In genomic region chr1:91004145-91004544, GRCh38 we compare ENCODE assay signal across 24 cellular contexts. TPM values are rescaled to one million over a fixed set of nuclear protein-coding genes. Genes with fewer than 3 reads are reported as not detected.
A peak's percentile ranks its signal among the peaks of the same experiment; 100 is the strongest.
DNase-seq lines count a peak whose midpoint lies in the region; ATAC-seq, FAIRE-seq and TF ChIP-seq lines count a peak whose summit lies in the region.
"Had no signal": no experiment of that assay in that cellular context is flagged by ENCODE, and none has a peak within 500 bp of the region (broad histone marks: within the 10 kb centered on the region; RNA-seq: fewer than 3 reads in every experiment).

No MANE protein-coding gene starts in this region.

- no peak overlapping the region for H2AFZ ChIP-seq in HepG2 (ENCODE audit: low read length)
- H2AFZ ChIP-seq: GM23338 had no signal

- H3K4me1 Mint-ChIP-seq in WTC11 (peaks cover 29% of the 10 kb centered on the region), endodermal cell (peaks cover 9% of the 10 kb centered on the region)
- peaks cover 75% of the 10 kb centered on the region for H3K4me1 Mint-ChIP-seq in activated CD8-positive, alpha-beta T cell treated with anti-CD3 and anti-CD28 coated beads for 36 hours (ENCODE audit: low read depth)
- peaks cover 57 to 89% of the 10 kb centered on the region in 2 donors for H3K4me1 Mint-ChIP-seq in stimulated activated naive B cell treated with anti-CD40 and anti-IgM and Interleukin-4, amounts not matched to agents 10 μg/mL and 1 μg/mL and 100 μg/mL, for 72 hours

- 0 out of 2 replicates have a peak, but pooled peaks cover 10% of the 10 kb centered on the region for H3K4me1 ChIP-seq in HepG2 (ENCODE audit: insufficient read depth, low read length)
- no peaks in the 10 kb centered on the region for H3K4me1 ChIP-seq in right lobe of liver
- H3K4me1 ChIP-seq in endodermal cell (ENCODE audit: control insufficient read depth, insufficient read depth, low read length), result peaks cover 7% of the 10 kb centered on the region
- no peaks in the 10 kb centered on the region for H3K4me1 ChIP-seq in body of pancreas
- H3K4me1 ChIP-seq: A549, BE2C, HAP-1 had no signal

- H3K36me3 ChIP-seq in HepG2 (replicated peaks in 1 of 2; ENCODE audit: control insufficient read depth in 1 of 2, insufficient read depth in 2 of 2, low read length in 2 of 2) (0 out of 5 replicates have a peak, but pooled peaks cover 0 to 4% of the 10 kb centered on the region in 2 experiments), right lobe of liver (no peaks in the 10 kb centered on the region), endodermal cell (ENCODE audit: control insufficient read depth, insufficient read depth, low read length) (peaks cover 3% of the 10 kb centered on the region), body of pancreas (replicated peaks in 1 of 2; ENCODE audit: insufficient read depth in 1 of 2, low read depth in 2 of 2) (no peaks in the 10 kb centered on the region)
- H3K36me3 ChIP-seq: BE2C had no signal

- ATAC-seq in HepG2 (no peak), right lobe of liver (no peak), WTC11 (no peak), body of pancreas (no peak)
- ATAC-seq in activated CD8-positive, alpha-beta T cell treated with anti-CD3 and anti-CD28 coated beads for 36 hours, result no peak
- no peak for ATAC-seq in stimulated activated naive B cell treated with anti-CD40 and anti-IgM and Interleukin-4, amounts not matched to agents 10 μg/mL and 1 μg/mL and 100 μg/mL, for 72 hours (replicated peaks)
- ATAC-seq: A549, GM23338 had no signal

- H3K4me3 Mint-ChIP-seq in WTC11 (no peak overlapping the region), endodermal cell (no peak overlapping the region)
- no peak overlapping the region for H3K4me3 Mint-ChIP-seq in activated CD8-positive, alpha-beta T cell treated with anti-CD3 and anti-CD28 coated beads for 36 hours
- H3K4me3 Mint-ChIP-seq in stimulated activated naive B cell treated with anti-CD40 and anti-IgM and Interleukin-4, amounts not matched to agents 10 μg/mL and 1 μg/mL and 100 μg/mL, for 72 hours, result no peak overlapping the region
- H3K4me3 Mint-ChIP-seq: CD14-positive monocyte, GM23338, HFFc6 had no signal

- FAIRE-seq in HepG2 (lab: Jason Lieb, UNC) (no peak), G401.6 (lab: Jason Lieb, UNC) (peak; percentile 19)
- FAIRE-seq: A549, GM19239 had no signal

- WGBS in HepG2 (ENCODE audit: low lambda C conversion rate), result 96% methylated on average over 2 of the region's 2 CpGs
- WGBS in right lobe of liver (ENCODE audit: insufficient coverage, low coverage, low lambda C conversion rate, missing lambda C conversion rate), result 83% methylated on average over 2 of the region's 2 CpGs
- WGBS in endodermal cell (ENCODE audit: insufficient coverage in 1 of 2, insufficient read length in 1 of 2), 2 experiments, result 94% methylated on average over 2 of the region's 2 CpGs; no CpG with 5 or more reads in 1 of the 2 experiments
- WGBS in body of pancreas, 2 donors, result 88 to 89% methylated on average over 2 of the region's 2 CpGs

- H3K4me2 ChIP-seq in HepG2 (ENCODE audit: low read depth, low read length), result no peak overlapping the region
- H3K4me2 ChIP-seq: A549; BLaER1 treated with 17β-estradiol and CSF1 and Interleukin-3, amounts not matched to agents 10 nM and 100 nM; GM23338 had no signal

- peaks cover 59% of the 10 kb centered on the region for H3K36me3 Mint-ChIP-seq in WTC11
- peaks cover 66% of the 10 kb centered on the region for H3K36me3 Mint-ChIP-seq in endodermal cell (ENCODE audit: low read depth)
- peaks cover 71% of the 10 kb centered on the region for H3K36me3 Mint-ChIP-seq in activated CD8-positive, alpha-beta T cell treated with anti-CD3 and anti-CD28 coated beads for 36 hours (ENCODE audit: low read depth)
- H3K36me3 Mint-ChIP-seq in stimulated activated naive B cell treated with anti-CD40 and anti-IgM and Interleukin-4, amounts not matched to agents 10 μg/mL and 1 μg/mL and 100 μg/mL, for 72 hours, result peaks cover 52 to 71% of the 10 kb centered on the region in 2 donors

- H3K4me3 ChIP-seq in HepG2 (replicated peaks in 1 of 3; ENCODE audit: insufficient read depth in 1 of 3, low read depth in 2 of 3, low read length in 3 of 3), result no peak overlapping the region
- H3K4me3 ChIP-seq in right lobe of liver, result no peak overlapping the region
- H3K4me3 ChIP-seq in endodermal cell (ENCODE audit: low read length), result peak overlapping the region; percentile 64
- no peak overlapping the region for H3K4me3 ChIP-seq in body of pancreas
- H3K4me3 ChIP-seq: A549; BLaER1 treated with 17β-estradiol and CSF1 and Interleukin-3, amounts not matched to agents 10 nM and 100 nM; GM23338; HAP-1 had no signal

- H3K9me3 ChIP-seq in HepG2 (ENCODE audit: low read length) (no peaks in the 10 kb centered on the region), right lobe of liver (no peaks in the 10 kb centered on the region), endodermal cell (ENCODE audit: control insufficient read depth, low read length) (peaks cover 23% of the 10 kb centered on the region), body of pancreas (no peaks in the 10 kb centered on the region)
- H3K9me3 ChIP-seq: A549, BE2C had no signal

- H3K9ac ChIP-seq in HepG2 (ENCODE audit: insufficient read depth, low read depth, low read length) (no peak overlapping the region), endodermal cell (ENCODE audit: extremely low read depth, low read length, poor library complexity, severe bottlenecking) (no peak overlapping the region)
- H3K9ac ChIP-seq: BLaER1 treated with 17β-estradiol and CSF1 and Interleukin-3, amounts not matched to agents 10 nM and 100 nM had no signal

- peaks cover 44% of the 10 kb centered on the region for H4K20me1 ChIP-seq in HepG2 (ENCODE audit: insufficient read depth, low read length)

- no peak for TF ChIP-seq POLR2A in HepG2 (IDR thresholded peaks at IDR 0.05; ENCODE audit: insufficient read depth in 1 of 2, low read depth in 2 of 2, low read length in 2 of 2)
- TF ChIP-seq POLR2A in right lobe of liver (IDR thresholded peaks at IDR 0.05), result no peak
- no peak for TF ChIP-seq POLR2A in body of pancreas (IDR thresholded peaks at IDR 0.05)

- no peaks in the 10 kb centered on the region for H3K27me3 Mint-ChIP-seq in WTC11 (ENCODE audit: low read depth)
- no peaks in the 10 kb centered on the region for H3K27me3 Mint-ChIP-seq in endodermal cell (ENCODE audit: insufficient read depth)
- no peaks in the 10 kb centered on the region for H3K27me3 Mint-ChIP-seq in activated CD8-positive, alpha-beta T cell treated with anti-CD3 and anti-CD28 coated beads for 36 hours
- H3K27me3 Mint-ChIP-seq in stimulated activated naive B cell treated with anti-CD40 and anti-IgM and Interleukin-4, amounts not matched to agents 10 μg/mL and 1 μg/mL and 100 μg/mL, for 72 hours, result no peaks in the 10 kb centered on the region
- H3K27me3 Mint-ChIP-seq: CD4-positive, alpha-beta memory T cell had no signal

- BruUV-seq in HepG2 (replicated peaks; lab: Mats Ljungman, UMichigan), result no TSS peak

- no peak for TF ChIP-seq CTCF in HepG2 (CRISPR knock-in tag; IDR thresholded peaks at IDR 0.05)
- TF ChIP-seq CTCF in right lobe of liver (IDR thresholded peaks at IDR 0.05), result no peak
- no peak for TF ChIP-seq CTCF in WTC11 (IDR thresholded peaks at IDR 0.05)
- no peak for TF ChIP-seq CTCF in endodermal cell (conservative IDR thresholded peaks at IDR 0.05)
- no peak for TF ChIP-seq CTCF in body of pancreas (IDR thresholded peaks at IDR 0.05)
- no peak for TF ChIP-seq CTCF in activated CD8-positive, alpha-beta T cell treated with anti-CD3 and anti-CD28 coated beads for 36 hours (IDR thresholded peaks at IDR 0.05)

- no peak for TF ChIP-seq RAD21 in HepG2 (CRISPR knock-in tag; IDR thresholded peaks at IDR 0.05)

- no peaks in the 10 kb centered on the region for H3K27me3 ChIP-seq in HepG2 (ENCODE audit: control insufficient read depth in 1 of 2, insufficient read depth in 2 of 2, low read length in 2 of 2)
- no peaks in the 10 kb centered on the region for H3K27me3 ChIP-seq in right lobe of liver
- H3K27me3 ChIP-seq in endodermal cell (ENCODE audit: control insufficient read depth, insufficient read depth, low read length, poor library complexity, severe bottlenecking), result no peaks in the 10 kb centered on the region
- no peaks in the 10 kb centered on the region for H3K27me3 ChIP-seq in body of pancreas
- H3K27me3 ChIP-seq: BE2C; BLaER1 treated with 17β-estradiol and CSF1 and Interleukin-3, amounts not matched to agents 10 nM and 100 nM had no signal

- H3K27ac ChIP-seq in HepG2 (ENCODE audit: extremely low read length, insufficient read depth, low read length) (peak overlapping the region; percentile 10), right lobe of liver (no peak overlapping the region), endodermal cell (ENCODE audit: low read depth, low read length) (no peak overlapping the region), body of pancreas (no peak overlapping the region)
- H3K27ac ChIP-seq: A549; BLaER1 treated with 17β-estradiol and CSF1 and Interleukin-3, amounts not matched to agents 10 nM and 100 nM had no signal

- intact Hi-C loops in HepG2 (cut with micrococcal nuclease; ENCODE audit: unreplicated experiment) (no loop called here), right lobe of liver (cut with DNase I) (no loop called here), body of pancreas (cut with DNase I) (loop anchor here (10.0 kb wide), 1 partner anchor 61 kb away; no protein-coding TSS in a partner anchor)
- intact Hi-C loops in activated CD8-positive, alpha-beta T cell treated with anti-CD3 and anti-CD28 coated beads for 36 hours (cut with micrococcal nuclease), result no loop called here

- POLR2A ChIA-PET in HepG2 (lab: Yijun Ruan, JAX) (no interaction called here), WTC11 (lab: Charles Lee) (no interaction called here)
- POLR2A ChIA-PET in activated CD8-positive, alpha-beta T cell treated with anti-CD3 and anti-CD28 coated beads for 36 hours (lab: Charles Lee), result interaction anchor here (0.7 kb wide), 1 partner anchor 283 kb away, joined by 3 read pairs; no protein-coding TSS in a partner anchor

- DNase-seq in HepG2 (ENCODE audit: low spot score) (no peak), right lobe of liver (no peak), WTC11 (ENCODE audit: low spot score) (no peak), endodermal cell (no peak), body of pancreas (no peak)
- DNase-seq in activated CD8-positive, alpha-beta T cell treated with anti-CD3 and anti-CD28 coated beads for 36 hours, result no peak
- DNase-seq in stimulated activated naive B cell treated with anti-CD40 and anti-IgM and Interleukin-4, amounts not matched to agents 10 μg/mL and 1 μg/mL and 100 μg/mL, for 72 hours, result no peak
- DNase-seq: 8988T; ACHN; AML-193; BE2C; Calu3; CD4-positive, alpha-beta memory T cell; COR-L47; DMS53; DMS79 treated with DMSO at 0.1 percent for 48 hours; HFFc6 had no signal

- H3K79me2 ChIP-seq in HepG2 (ENCODE audit: insufficient read depth, low read length), result peaks cover 68% of the 10 kb centered on the region

- CTCF ChIA-PET in HepG2 (lab: Yijun Ruan, JAX; ENCODE audit: low intra/inter-chr PET ratio, low total read pairs), result no interaction called here
- CTCF ChIA-PET in WTC11 (lab: Charles Lee), result no interaction called here
- CTCF ChIA-PET in activated CD8-positive, alpha-beta T cell treated with anti-CD3 and anti-CD28 coated beads for 36 hours (lab: Charles Lee), result no interaction called here

- in situ Hi-C loops in HepG2 (cut with HindIII; ENCODE audit: extremely low pct_ligation_motif_present, low pct_unique_long_range_greater_than_20kb), result no loop called here

- no peak for TF ChIP-seq EP300 in HepG2 (IDR thresholded peaks at IDR 0.05; ENCODE audit: low read depth in 2 of 2, low read length in 2 of 2)
- no peak for TF ChIP-seq EP300 in HepG2 (CRISPR knock-in tag; IDR thresholded peaks at IDR 0.05; ENCODE audit: borderline replicate concordance)

- H3K27ac Mint-ChIP-seq in WTC11 (no peak overlapping the region), endodermal cell (no peak overlapping the region)
- H3K27ac Mint-ChIP-seq in activated CD8-positive, alpha-beta T cell treated with anti-CD3 and anti-CD28 coated beads for 36 hours, result no peak overlapping the region
- no peak overlapping the region for H3K27ac Mint-ChIP-seq in stimulated activated naive B cell treated with anti-CD40 and anti-IgM and Interleukin-4, amounts not matched to agents 10 μg/mL and 1 μg/mL and 100 μg/mL, for 72 hours
- H3K27ac Mint-ChIP-seq: GM23338, HFFc6 had no signal

- H3K9me3 Mint-ChIP-seq in WTC11, result peaks cover 42% of the 10 kb centered on the region
- H3K9me3 Mint-ChIP-seq in endodermal cell, result peaks cover 54% of the 10 kb centered on the region
- H3K9me3 Mint-ChIP-seq in activated CD8-positive, alpha-beta T cell treated with anti-CD3 and anti-CD28 coated beads for 36 hours, result peaks cover 14% of the 10 kb centered on the region
- H3K9me3 Mint-ChIP-seq in stimulated activated naive B cell treated with anti-CD40 and anti-IgM and Interleukin-4, amounts not matched to agents 10 μg/mL and 1 μg/mL and 100 μg/mL, for 72 hours, result peaks cover 14 to 23% of the 10 kb centered on the region in 2 donors

RNA-seq across cellular contexts. Expression of gene ZNF644, which starts 17.7 kb away (rescaled TPM):
- total RNA-seq in HepG2 (2016; rRNA removed; fragmentation: Illumina TruSeq; extraction: Trizol), result 51.7 and 66.7 TPM in 2 replicates
- total RNA-seq in HepG2 (2016; cell fraction: cytosol; rRNA removed; fragmentation: Illumina TruSeq; extraction: Trizol; ENCODE audit: low read depth), result 15.4 and 16.6 TPM in 2 replicates
- total RNA-seq in HepG2 (2016; cell fraction: insoluble cytoplasmic fraction; rRNA removed; fragmentation: Illumina TruSeq; extraction: Trizol), result 59.1 and 68.6 TPM in 2 replicates
- total RNA-seq in HepG2 (2016; cell fraction: membrane; rRNA removed; fragmentation: Illumina TruSeq; extraction: Trizol), result 32.4 and 36.1 TPM in 2 replicates
- 95.4 and 114 TPM in 2 replicates for total RNA-seq in HepG2 (2016; cell fraction: nucleus; rRNA removed; fragmentation: Illumina TruSeq; extraction: Trizol)
- polyA plus RNA-seq in HepG2 (2011; rRNA removed), result 13.5 and 17.7 TPM in 2 replicates
- polyA plus RNA-seq in HepG2 (2011; cell fraction: cytosol; rRNA removed), result 5.6 and 9.2 TPM in 2 replicates
- 12.6 and 17.0 TPM in 2 replicates for polyA plus RNA-seq in HepG2 (2011; cell fraction: nucleus; rRNA removed)
- 23.8 and 26.0 TPM in 2 replicates for polyA plus RNA-seq in HepG2 (2012)
- polyA plus RNA-seq in HepG2 (2016; cell fraction: cytosol; fragmentation: Illumina TruSeq; extraction: Trizol; ENCODE audit: low read depth), result 6.2 and 6.9 TPM in 2 replicates
- 40.2 and 44.0 TPM in 2 replicates for polyA plus RNA-seq in HepG2 (2016; cell fraction: insoluble cytoplasmic fraction; fragmentation: Illumina TruSeq; extraction: Trizol; ENCODE audit: low read depth)
- polyA plus RNA-seq in HepG2 (2016; cell fraction: membrane; fragmentation: Illumina TruSeq; extraction: Trizol; ENCODE audit: low read depth), result 11.7 and 13.7 TPM in 2 replicates
- polyA plus RNA-seq in HepG2 (2016; cell fraction: nucleus; fragmentation: Illumina TruSeq; extraction: Trizol; ENCODE audit: insufficient read depth, low read depth), result 40.4 and 40.6 TPM in 2 replicates
- 36.3 and 49.9 TPM in 2 replicates for polyA minus RNA-seq in HepG2 (2011; rRNA and poly(A)+ RNA removed; ENCODE audit: low replicate concordance)
- polyA minus RNA-seq in HepG2 (2011; cell fraction: cytosol; rRNA and poly(A)+ RNA removed), result 31.6 and 42.4 TPM in 2 replicates
- 239 and 242 TPM in 2 replicates for polyA minus RNA-seq in HepG2 (2011; cell fraction: nucleus; rRNA and poly(A)+ RNA removed)
- 10 to 100 TPM; 19.3 to 26.9 (median 19.9) TPM for total RNA-seq in right lobe of liver
- total RNA-seq in WTC11 (2021), result 71.4 to 78.1 TPM (median 74.7 TPM) in 3 replicates
- total RNA-seq in endodermal cell, result 10 to 100 TPM; 57.5 to 75.7 TPM
- 53.1 TPM for polyA plus RNA-seq in endodermal cell (2013, experiment 1 of 2)
- 51.5 TPM for polyA plus RNA-seq in endodermal cell (2013, experiment 2 of 2)
- total RNA-seq in body of pancreas, result 10 to 100 TPM; 41.0 to 47.1 TPM
- 10 to 100 TPM; 43.4 to 44.9 TPM for total RNA-seq in activated CD8-positive, alpha-beta T cell treated with anti-CD3 and anti-CD28 coated beads for 36 hours

Comparison
In these comparisons a context has a peak if more than half of its experiments do, and no peak if none do; other contexts are left out.
1. Of the 50 proteins assayed by ChIP-seq in both HepG2 and WTC11: peak only in HepG2: none; only in WTC11: none; in both: ZNF317; in neither: 49.